ENCODE assay signal across 25 cellular contexts in genomic region chr1:110452330-110452729, GRCh38. TPM values are rescaled to one million over a fixed set of nuclear protein-coding genes. Genes with fewer than 3 reads are reported as not detected.
"Had no signal": no experiment of that assay in that cellular context is flagged by ENCODE, and none has a peak within 500 bp of the region (broad histone marks: within the 10 kb centered on the region; RNA-seq: fewer than 3 reads in every experiment).

No MANE protein-coding gene starts in this region.

- H3K36me3 Mint-ChIP-seq: activated naive CD4-positive, alpha-beta T cell treated with anti-CD3 and anti-CD28 coated beads, Interleukin-2, amount 10 ng/mL, durations not matched to agents 7 days and 5 days; activated naive CD8-positive, alpha-beta T cell treated with anti-CD3 and anti-CD28 coated beads for 36 hours had no signal

- H3K9ac ChIP-seq: KMS-11 had no signal

- H3K9me3 Mint-ChIP-seq: activated CD8-positive, alpha-beta T cell treated with anti-CD3 and anti-CD28 coated beads for 36 hours; activated naive CD4-positive, alpha-beta T cell treated with anti-CD3 and anti-CD28 coated beads, Interleukin-2, amount 10 ng/mL, durations not matched to agents 7 days and 5 days; activated naive CD8-positive, alpha-beta T cell treated with anti-CD3 and anti-CD28 coated beads for 36 hours; activated T-cell treated with anti-CD3 and anti-CD28 coated beads, Interleukin-2, amount 50 U/mL, for 72 hours; activated T-helper 2 cell treated with anti-CD3 and anti-CD28 coated beads, Interferon-gamma antibody, Interleukin-2, Interleukin-4, amounts not matched to agents 10 μg/mL and 5 μg/mL and 100 μg/mL, durations not matched to agents 14 hours and 24 hours and 36 hours; T-helper 1 cell treated with Interleukin-12 subunit alpha and Interleukin-12 subunit beta and Interleukin-4 antibody, amounts not matched to agents 30 μg/mL and 1 μg/mL, for 36 hours had no signal

- H3K4me3 ChIP-seq: Peyer's patch had no signal

- DNase-seq: activated CD4-positive, alpha-beta T cell treated with anti-CD3 and anti-CD28 coated beads for 4 hours; activated CD8-positive, alpha-beta memory T cell treated with anti-CD3 and anti-CD28 coated beads, Interleukin-2, amount 50 U/mL, for 4 hours; activated CD8-positive, alpha-beta T cell treated with anti-CD3 and anti-CD28 coated beads for 36 hours; activated gamma-delta T cell treated with Interleukin-2 at 50 U/mL for 16 hours; activated naive CD4-positive, alpha-beta T cell treated with anti-CD3 and anti-CD28 coated beads, Interleukin-2, amount 10 ng/mL, durations not matched to agents 7 days and 5 days; activated naive CD8-positive, alpha-beta T cell treated with anti-CD3 and anti-CD28 coated beads for 36 hours; activated T-cell treated with anti-CD3 and anti-CD28 coated beads, Interleukin-2, amount 50 U/mL, for 72 hours; NCI-H1092; NCI-H1417; NCI-H1930; NCI-H2107; NCI-H2171 treated with DMSO at 0.1 percent for 48 hours; NCI-H226; NCI-H526; NCI-H82; SHP77 had no signal

- H3K9me3 ChIP-seq: Peyer's patch had no signal

- H3K4me2 ChIP-seq: KMS-11 had no signal

- H3K27me3 Mint-ChIP-seq: activated naive CD8-positive, alpha-beta T cell treated with anti-CD3 and anti-CD28 coated beads for 36 hours had no signal

- H3K4me1 ChIP-seq: Peyer's patch had no signal

- H3K27ac ChIP-seq: KMS-11, Peyer's patch, RWPE1 had no signal

- H3K4me3 Mint-ChIP-seq: activated CD8-positive, alpha-beta T cell treated with anti-CD3 and anti-CD28 coated beads for 36 hours; activated naive CD4-positive, alpha-beta T cell treated with anti-CD3 and anti-CD28 coated beads, Interleukin-2, amount 10 ng/mL, durations not matched to agents 7 days and 5 days; activated naive CD8-positive, alpha-beta T cell treated with anti-CD3 and anti-CD28 coated beads for 36 hours; activated T-cell treated with anti-CD3 and anti-CD28 coated beads, Interleukin-2, amount 50 U/mL, for 72 hours; T-helper 1 cell treated with Interleukin-12 subunit alpha and Interleukin-12 subunit beta and Interleukin-4 antibody, amounts not matched to agents 30 μg/mL and 1 μg/mL, for 36 hours had no signal

- H3K4me1 Mint-ChIP-seq: activated naive CD4-positive, alpha-beta T cell treated with anti-CD3 and anti-CD28 coated beads, Interleukin-2, amount 10 ng/mL, durations not matched to agents 7 days and 5 days; activated naive CD8-positive, alpha-beta T cell treated with anti-CD3 and anti-CD28 coated beads for 36 hours had no signal

- H3K36me3 ChIP-seq: Peyer's patch had no signal

- H3K27me3 ChIP-seq: Peyer's patch had no signal

- ATAC-seq: activated CD4-positive, CD25-positive, alpha-beta regulatory T cell treated with anti-CD3 and anti-CD28 coated beads, Interleukin-2, amount 50 U/mL, for 24 hours; activated CD8-positive, alpha-beta T cell treated with anti-CD3 and anti-CD28 coated beads for 36 hours; activated T-cell treated with anti-CD3 and anti-CD28 coated beads, Interleukin-2, amount 50 U/mL, for 72 hours had no signal

- H3K27ac Mint-ChIP-seq: activated CD8-positive, alpha-beta T cell treated with anti-CD3 and anti-CD28 coated beads for 36 hours; activated naive CD4-positive, alpha-beta T cell treated with anti-CD3 and anti-CD28 coated beads, Interleukin-2, amount 10 ng/mL, durations not matched to agents 7 days and 5 days; activated naive CD8-positive, alpha-beta T cell treated with anti-CD3 and anti-CD28 coated beads for 36 hours; activated T-cell treated with anti-CD3 and anti-CD28 coated beads, Interleukin-2, amount 50 U/mL, for 72 hours; activated T-helper 2 cell treated with anti-CD3 and anti-CD28 coated beads, Interferon-gamma antibody, Interleukin-2, Interleukin-4, amounts not matched to agents 10 μg/mL and 5 μg/mL and 100 μg/mL, durations not matched to agents 14 hours and 24 hours and 36 hours; T-helper 1 cell treated with Interleukin-12 subunit alpha and Interleukin-12 subunit beta and Interleukin-4 antibody, amounts not matched to agents 30 μg/mL and 1 μg/mL, for 36 hours had no signal

RNA-seq across cellular contexts. Expression of gene PROK1, which starts 1.4 kb away (rescaled TPM):
- total RNA-seq: activated CD8-positive, alpha-beta T cell treated with anti-CD3 and anti-CD28 coated beads for 36 hours; activated naive CD8-positive, alpha-beta T cell treated with anti-CD3 and anti-CD28 coated beads for 36 hours; activated T-helper 2 cell treated with anti-CD3 and anti-CD28 coated beads, Interferon-gamma antibody, Interleukin-2, Interleukin-4, amounts not matched to agents 10 μg/mL and 5 μg/mL and 100 μg/mL, durations not matched to agents 14 hours and 24 hours and 36 hours; MCF 10A; NCI-H460; Peyer's patch; SK-MEL-5 had no signal
